Comparison of ENCODE assay signal across 28 cellular contexts in the genomic region with DNA sequence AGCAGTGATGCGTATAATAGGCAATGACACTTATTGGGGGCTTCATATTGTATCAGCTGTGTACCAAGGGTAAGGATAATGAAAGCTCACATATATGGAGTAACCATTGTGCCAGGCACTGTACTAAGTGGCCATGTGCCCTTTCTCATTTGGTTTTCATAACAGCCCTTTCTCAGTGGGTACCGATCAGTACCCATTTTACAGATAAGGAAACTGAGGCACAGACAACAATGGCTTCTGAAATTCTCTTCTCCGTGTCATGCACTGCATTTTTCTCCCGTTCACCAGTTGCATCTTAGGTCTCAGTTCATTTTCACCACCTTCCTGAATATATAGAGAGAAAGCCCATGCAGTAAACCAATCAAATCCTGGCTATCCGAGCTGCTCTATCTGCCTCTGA.
"Had no signal": no experiment of that assay in that cellular context is flagged by ENCODE, and none has a peak within 500 bp of the region (broad histone marks: within the 10 kb centered on the region; RNA-seq: fewer than 3 reads in every experiment).

No MANE protein-coding gene starts in this region.

- DNase-seq: colonic mucosa; cortex of kidney; dermis blood vessel endothelial cell; dorsolateral prefrontal cortex; effector CD4-positive, alpha-beta T cell; effector CD8-positive, alpha-beta T cell; effector memory CD4-positive, alpha-beta T cell; effector memory CD8-positive, alpha-beta T cell; endodermal cell; erythroblast; esophagus squamous epithelium; foreskin fibroblast; foreskin keratinocyte; foreskin melanocyte; gastrocnemius medialis; glutamatergic neuron; head of caudate nucleus; heart left ventricle; heart right ventricle had no signal

- H3K4me3 ChIP-seq: colonic mucosa, coronary artery, dorsolateral prefrontal cortex, esophagus muscularis mucosa, esophagus squamous epithelium, gastrocnemius medialis, gastroesophageal sphincter, heart left ventricle, heart right ventricle had no signal

- FAIRE-seq: colon, endometrium, endothelial cell of umbilical vein, frontal cortex had no signal

- ATAC-seq: effector memory CD8-positive, alpha-beta T cell; esophagus mucosa; foreskin keratinocyte; gastrocnemius medialis; gastroesophageal sphincter; heart left ventricle; heart right ventricle had no signal

- H3K4me1 ChIP-seq: colonic mucosa, esophagus muscularis mucosa, esophagus squamous epithelium, foreskin keratinocyte, gastrocnemius medialis, gastroesophageal sphincter, heart left ventricle, heart right ventricle had no signal

- H3K36me3 ChIP-seq: colonic mucosa, esophagus muscularis mucosa, esophagus squamous epithelium, gastrocnemius medialis, gastroesophageal sphincter, heart left ventricle, heart right ventricle had no signal

- H3K27me3 ChIP-seq: colonic mucosa, esophagus squamous epithelium, foreskin keratinocyte, gastrocnemius medialis had no signal

- H3K9me3 ChIP-seq: colonic mucosa, esophagus muscularis mucosa, esophagus squamous epithelium, gastrocnemius medialis, gastroesophageal sphincter, heart left ventricle, heart right ventricle had no signal

- H3K27ac ChIP-seq: colonic mucosa, coronary artery, dorsolateral prefrontal cortex, epithelial cell of prostate, esophagus muscularis mucosa, esophagus squamous epithelium, foreskin keratinocyte, gastrocnemius medialis, gastroesophageal sphincter, heart left ventricle, heart right ventricle had no signal
